9 cellular contexts compared by ENCODE assay signal in genomic region chr15:78605201-78605600, GRCh38. TPM values are rescaled to one million over a fixed set of nuclear protein-coding genes. Genes with fewer than 3 reads are reported as not detected.
"Had no signal": no experiment of that assay in that cellular context is flagged by ENCODE, and none has a peak within 500 bp of the region (broad histone marks: within the 10 kb centered on the region; RNA-seq: fewer than 3 reads in every experiment).

No MANE protein-coding gene starts in this region.

- DNase-seq: GM23248, GOT3, H7, H9, HCEC 1CT, HFFc6 had no signal

- H3K27ac ChIP-seq: GM23248 had no signal

- H3K4me1 Mint-ChIP-seq: GM23338 had no signal

- H3K4me3 Mint-ChIP-seq: GM23338, H9, HFFc6 had no signal

- H3K9me3 Mint-ChIP-seq: HFFc6 had no signal

- H3K4me1 ChIP-seq: HAP-1 had no signal

- H3K27ac Mint-ChIP-seq: GM23338, H9, HFFc6 had no signal

- H3K4me3 ChIP-seq: GM23248, GM23338, HAP-1 had no signal

RNA-seq across cellular contexts. Expression of gene CHRNA3, which starts 15.6 kb away (rescaled TPM):
- total RNA-seq: GM23248, HFFc6 had no signal

RNA-seq across cellular contexts. Expression of gene CHRNB4, which starts 35.8 kb away (rescaled TPM):
- total RNA-seq: GM23248, H4, HFFc6 had no signal
